In genomic region chr10:59175538-59176240, GRCh38 we compare ENCODE assay signal across 1 cellular context.
TF ChIP-seq lines count a peak whose summit lies in the region.

No MANE protein-coding gene starts in this region.

TF ChIP-seq in HepG2, 621 proteins besides CTCF, POLR2A, EP300 and RAD21 (continued from another document and continues in another):
- TF ChIP-seq HOMEZ (CRISPR knock-in tag; IDR thresholded peaks at IDR 0.05; ENCODE audit: low read depth) (no peak), ZNF263 (CRISPR knock-in tag; IDR thresholded peaks at IDR 0.05) (no peak), GATA4 (IDR thresholded peaks at IDR 0.05; ENCODE audit: borderline replicate concordance, low read depth) (no peak), IRF1 (CRISPR knock-in tag; IDR thresholded peaks at IDR 0.05; ENCODE audit: low read depth) (no peak), ZFP36 (IDR thresholded peaks at IDR 0.05; ENCODE audit: borderline replicate concordance, low read depth, low read length, partially characterized antibody) (no peak), PRMT3 (CRISPR knock-in tag; IDR thresholded peaks at IDR 0.05; ENCODE audit: borderline replicate concordance, low read depth) (no peak), ZNF746 (CRISPR knock-in tag; IDR thresholded peaks at IDR 0.05) (no peak; the same call in 1 of the 2 replicates), SP2 (CRISPR knock-in tag; IDR thresholded peaks at IDR 0.05) (no peak), ZNF124 (CRISPR knock-in tag; IDR thresholded peaks at IDR 0.05) (0 out of 2 replicates have a peak, but pooled peaks have one; percentile 51), HIC2 (CRISPR knock-in tag; IDR thresholded peaks at IDR 0.05; ENCODE audit: low read depth) (0 out of 2 replicates have a peak, but pooled peaks have one; percentile 55), IKZF5 (CRISPR knock-in tag; IDR thresholded peaks at IDR 0.05) (0 out of 2 replicates have a peak, but pooled peaks have one; percentile 9), MAX (IDR thresholded peaks at IDR 0.05) (no peak), PCBP1 (IDR thresholded peaks at IDR 0.05; ENCODE audit: borderline replicate concordance, low read depth, low read length) (no peak; the same call in 1 of the 2 replicates), SYNCRIP (IDR thresholded peaks at IDR 0.05; ENCODE audit: insufficient read depth, low read depth, low read length) (no peak), PITX1 (CRISPR knock-in tag; IDR thresholded peaks at IDR 0.05) (peak; percentile 37; the same call in 1 of the 2 replicates), RFX1 (IDR thresholded peaks at IDR 0.05) (no peak), HNRNPUL1 (IDR thresholded peaks at IDR 0.05; ENCODE audit: low read depth, low read length) (no peak), ZNF577 (CRISPR knock-in tag; IDR thresholded peaks at IDR 0.05; ENCODE audit: borderline replicate concordance, low read depth) (no peak), ZNF563 (CRISPR knock-in tag; IDR thresholded peaks at IDR 0.05) (no peak), ZSCAN30 (CRISPR knock-in tag; IDR thresholded peaks at IDR 0.05) (0 out of 2 replicates have a peak, but pooled peaks have one; percentile 70), ARNT2 (CRISPR knock-in tag; IDR thresholded peaks at IDR 0.05; ENCODE audit: low read depth) (no peak), JUN (CRISPR knock-in tag; IDR thresholded peaks at IDR 0.05) (no peak), FOXK1 (CRISPR knock-in tag; IDR thresholded peaks at IDR 0.05; ENCODE audit: borderline replicate concordance, low read depth) (no peak), NR2F6 (IDR thresholded peaks at IDR 0.05) (0 out of 2 replicates have a peak, but pooled peaks have one; percentile 22), NR2F6 (CRISPR knock-in tag; IDR thresholded peaks at IDR 0.05) (no peak; the same call in 1 of the 2 replicates), SAP130 (CRISPR knock-in tag; IDR thresholded peaks at IDR 0.05; ENCODE audit: low read depth) (peak; percentile 47; the same call in 1 of the 2 replicates), TMF1 (CRISPR knock-in tag; IDR thresholded peaks at IDR 0.05; ENCODE audit: low read depth) (peak; percentile 39; the same call in 1 of the 2 replicates), SP1 (IDR thresholded peaks at IDR 0.05) (no peak), SP1 (CRISPR knock-in tag; IDR thresholded peaks at IDR 0.05) (no peak), ZNF792 (CRISPR knock-in tag; IDR thresholded peaks at IDR 0.05) (no peak; the same call in 1 of the 2 replicates), MEIS1 (CRISPR knock-in tag; IDR thresholded peaks at IDR 0.05; ENCODE audit: borderline replicate concordance) (0 out of 2 replicates have a peak, but pooled peaks have one; percentile 46), ZNF343 (CRISPR knock-in tag; IDR thresholded peaks at IDR 0.05) (peak; percentile 60; the same call in 1 of the 2 replicates), MTF2 (CRISPR knock-in tag; IDR thresholded peaks at IDR 0.05; ENCODE audit: borderline replicate concordance) (no peak), PHF20 (CRISPR knock-in tag; IDR thresholded peaks at IDR 0.05) (no peak)
- TF ChIP-seq, protein P1, sequence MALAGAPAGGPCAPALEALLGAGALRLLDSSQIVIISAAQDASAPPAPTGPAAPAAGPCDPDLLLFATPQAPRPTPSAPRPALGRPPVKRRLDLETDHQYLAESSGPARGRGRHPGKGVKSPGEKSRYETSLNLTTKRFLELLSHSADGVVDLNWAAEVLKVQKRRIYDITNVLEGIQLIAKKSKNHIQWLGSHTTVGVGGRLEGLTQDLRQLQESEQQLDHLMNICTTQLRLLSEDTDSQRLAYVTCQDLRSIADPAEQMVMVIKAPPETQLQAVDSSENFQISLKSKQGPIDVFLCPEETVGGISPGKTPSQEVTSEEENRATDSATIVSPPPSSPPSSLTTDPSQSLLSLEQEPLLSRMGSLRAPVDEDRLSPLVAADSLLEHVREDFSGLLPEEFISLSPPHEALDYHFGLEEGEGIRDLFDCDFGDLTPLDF (CRISPR knock-in tag; IDR thresholded peaks at IDR 0.05), result no peak
- TF ChIP-seq, protein P2, sequence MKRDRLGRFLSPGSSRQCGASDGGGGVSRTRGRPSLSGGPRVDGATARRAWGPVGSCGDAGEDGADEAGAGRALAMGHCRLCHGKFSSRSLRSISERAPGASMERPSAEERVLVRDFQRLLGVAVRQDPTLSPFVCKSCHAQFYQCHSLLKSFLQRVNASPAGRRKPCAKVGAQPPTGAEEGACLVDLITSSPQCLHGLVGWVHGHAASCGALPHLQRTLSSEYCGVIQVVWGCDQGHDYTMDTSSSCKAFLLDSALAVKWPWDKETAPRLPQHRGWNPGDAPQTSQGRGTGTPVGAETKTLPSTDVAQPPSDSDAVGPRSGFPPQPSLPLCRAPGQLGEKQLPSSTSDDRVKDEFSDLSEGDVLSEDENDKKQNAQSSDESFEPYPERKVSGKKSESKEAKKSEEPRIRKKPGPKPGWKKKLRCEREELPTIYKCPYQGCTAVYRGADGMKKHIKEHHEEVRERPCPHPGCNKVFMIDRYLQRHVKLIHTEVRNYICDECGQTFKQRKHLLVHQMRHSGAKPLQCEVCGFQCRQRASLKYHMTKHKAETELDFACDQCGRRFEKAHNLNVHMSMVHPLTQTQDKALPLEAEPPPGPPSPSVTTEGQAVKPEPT (CRISPR knock-in tag; IDR thresholded peaks at IDR 0.05; ENCODE audit: low read depth), result 0 out of 2 replicates have a peak, but pooled peaks have one; percentile 82
- TF ChIP-seq, protein P3, sequence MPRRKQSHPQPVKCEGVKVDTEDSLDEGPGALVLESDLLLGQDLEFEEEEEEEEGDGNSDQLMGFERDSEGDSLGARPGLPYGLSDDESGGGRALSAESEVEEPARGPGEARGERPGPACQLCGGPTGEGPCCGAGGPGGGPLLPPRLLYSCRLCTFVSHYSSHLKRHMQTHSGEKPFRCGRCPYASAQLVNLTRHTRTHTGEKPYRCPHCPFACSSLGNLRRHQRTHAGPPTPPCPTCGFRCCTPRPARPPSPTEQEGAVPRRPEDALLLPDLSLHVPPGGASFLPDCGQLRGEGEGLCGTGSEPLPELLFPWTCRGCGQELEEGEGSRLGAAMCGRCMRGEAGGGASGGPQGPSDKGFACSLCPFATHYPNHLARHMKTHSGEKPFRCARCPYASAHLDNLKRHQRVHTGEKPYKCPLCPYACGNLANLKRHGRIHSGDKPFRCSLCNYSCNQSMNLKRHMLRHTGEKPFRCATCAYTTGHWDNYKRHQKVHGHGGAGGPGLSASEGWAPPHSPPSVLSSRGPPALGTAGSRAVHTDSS (CRISPR knock-in tag; conservative IDR thresholded peaks at IDR 0.05), result no peak
- TF ChIP-seq, protein P4, sequence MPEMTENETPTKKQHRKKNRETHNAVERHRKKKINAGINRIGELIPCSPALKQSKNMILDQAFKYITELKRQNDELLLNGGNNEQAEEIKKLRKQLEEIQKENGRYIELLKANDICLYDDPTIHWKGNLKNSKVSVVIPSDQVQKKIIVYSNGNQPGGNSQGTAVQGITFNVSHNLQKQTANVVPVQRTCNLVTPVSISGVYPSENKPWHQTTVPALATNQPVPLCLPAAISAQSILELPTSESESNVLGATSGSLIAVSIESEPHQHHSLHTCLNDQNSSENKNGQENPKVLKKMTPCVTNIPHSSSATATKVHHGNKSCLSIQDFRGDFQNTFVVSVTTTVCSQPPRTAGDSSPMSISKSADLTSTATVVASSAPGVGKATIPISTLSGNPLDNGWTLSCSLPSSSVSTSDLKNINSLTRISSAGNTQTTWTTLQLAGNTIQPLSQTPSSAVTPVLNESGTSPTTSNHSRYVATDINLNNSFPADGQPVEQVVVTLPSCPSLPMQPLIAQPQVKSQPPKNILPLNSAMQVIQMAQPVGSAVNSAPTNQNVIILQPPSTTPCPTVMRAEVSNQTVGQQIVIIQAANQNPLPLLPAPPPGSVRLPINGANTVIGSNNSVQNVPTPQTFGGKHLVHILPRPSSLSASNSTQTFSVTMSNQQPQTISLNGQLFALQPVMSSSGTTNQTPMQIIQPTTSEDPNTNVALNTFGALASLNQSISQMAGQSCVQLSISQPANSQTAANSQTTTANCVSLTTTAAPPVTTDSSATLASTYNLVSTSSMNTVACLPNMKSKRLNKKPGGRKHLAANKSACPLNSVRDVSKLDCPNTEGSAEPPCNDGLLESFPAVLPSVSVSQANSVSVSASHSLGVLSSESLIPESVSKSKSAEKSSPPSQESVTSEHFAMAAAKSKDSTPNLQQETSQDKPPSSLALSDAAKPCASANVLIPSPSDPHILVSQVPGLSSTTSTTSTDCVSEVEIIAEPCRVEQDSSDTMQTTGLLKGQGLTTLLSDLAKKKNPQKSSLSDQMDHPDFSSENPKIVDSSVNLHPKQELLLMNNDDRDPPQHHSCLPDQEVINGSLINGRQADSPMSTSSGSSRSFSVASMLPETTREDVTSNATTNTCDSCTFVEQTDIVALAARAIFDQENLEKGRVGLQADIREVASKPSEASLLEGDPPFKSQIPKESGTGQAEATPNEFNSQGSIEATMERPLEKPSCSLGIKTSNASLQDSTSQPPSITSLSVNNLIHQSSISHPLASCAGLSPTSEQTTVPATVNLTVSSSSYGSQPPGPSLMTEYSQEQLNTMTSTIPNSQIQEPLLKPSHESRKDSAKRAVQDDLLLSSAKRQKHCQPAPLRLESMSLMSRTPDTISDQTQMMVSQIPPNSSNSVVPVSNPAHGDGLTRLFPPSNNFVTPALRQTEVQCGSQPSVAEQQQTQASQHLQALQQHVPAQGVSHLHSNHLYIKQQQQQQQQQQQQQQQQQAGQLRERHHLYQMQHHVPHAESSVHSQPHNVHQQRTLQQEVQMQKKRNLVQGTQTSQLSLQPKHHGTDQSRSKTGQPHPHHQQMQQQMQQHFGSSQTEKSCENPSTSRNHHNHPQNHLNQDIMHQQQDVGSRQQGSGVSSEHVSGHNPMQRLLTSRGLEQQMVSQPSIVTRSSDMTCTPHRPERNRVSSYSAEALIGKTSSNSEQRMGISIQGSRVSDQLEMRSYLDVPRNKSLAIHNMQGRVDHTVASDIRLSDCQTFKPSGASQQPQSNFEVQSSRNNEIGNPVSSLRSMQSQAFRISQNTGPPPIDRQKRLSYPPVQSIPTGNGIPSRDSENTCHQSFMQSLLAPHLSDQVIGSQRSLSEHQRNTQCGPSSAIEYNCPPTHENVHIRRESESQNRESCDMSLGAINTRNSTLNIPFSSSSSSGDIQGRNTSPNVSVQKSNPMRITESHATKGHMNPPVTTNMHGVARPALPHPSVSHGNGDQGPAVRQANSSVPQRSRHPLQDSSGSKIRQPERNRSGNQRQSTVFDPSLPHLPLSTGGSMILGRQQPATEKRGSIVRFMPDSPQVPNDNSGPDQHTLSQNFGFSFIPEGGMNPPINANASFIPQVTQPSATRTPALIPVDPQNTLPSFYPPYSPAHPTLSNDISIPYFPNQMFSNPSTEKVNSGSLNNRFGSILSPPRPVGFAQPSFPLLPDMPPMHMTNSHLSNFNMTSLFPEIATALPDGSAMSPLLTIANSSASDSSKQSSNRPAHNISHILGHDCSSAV (CRISPR knock-in tag; IDR thresholded peaks at IDR 0.05; ENCODE audit: borderline replicate concordance), result no peak
- TF ChIP-seq, protein P5, sequence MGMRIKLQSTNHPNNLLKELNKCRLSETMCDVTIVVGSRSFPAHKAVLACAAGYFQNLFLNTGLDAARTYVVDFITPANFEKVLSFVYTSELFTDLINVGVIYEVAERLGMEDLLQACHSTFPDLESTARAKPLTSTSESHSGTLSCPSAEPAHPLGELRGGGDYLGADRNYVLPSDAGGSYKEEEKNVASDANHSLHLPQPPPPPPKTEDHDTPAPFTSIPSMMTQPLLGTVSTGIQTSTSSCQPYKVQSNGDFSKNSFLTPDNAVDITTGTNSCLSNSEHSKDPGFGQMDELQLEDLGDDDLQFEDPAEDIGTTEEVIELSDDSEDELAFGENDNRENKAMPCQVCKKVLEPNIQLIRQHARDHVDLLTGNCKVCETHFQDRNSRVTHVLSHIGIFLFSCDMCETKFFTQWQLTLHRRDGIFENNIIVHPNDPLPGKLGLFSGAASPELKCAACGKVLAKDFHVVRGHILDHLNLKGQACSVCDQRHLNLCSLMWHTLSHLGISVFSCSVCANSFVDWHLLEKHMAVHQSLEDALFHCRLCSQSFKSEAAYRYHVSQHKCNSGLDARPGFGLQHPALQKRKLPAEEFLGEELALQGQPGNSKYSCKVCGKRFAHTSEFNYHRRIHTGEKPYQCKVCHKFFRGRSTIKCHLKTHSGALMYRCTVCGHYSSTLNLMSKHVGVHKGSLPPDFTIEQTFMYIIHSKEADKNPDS (CRISPR knock-in tag; IDR thresholded peaks at IDR 0.05), result no peak
